8 cellular contexts compared by ENCODE assay signal in the genomic region with DNA sequence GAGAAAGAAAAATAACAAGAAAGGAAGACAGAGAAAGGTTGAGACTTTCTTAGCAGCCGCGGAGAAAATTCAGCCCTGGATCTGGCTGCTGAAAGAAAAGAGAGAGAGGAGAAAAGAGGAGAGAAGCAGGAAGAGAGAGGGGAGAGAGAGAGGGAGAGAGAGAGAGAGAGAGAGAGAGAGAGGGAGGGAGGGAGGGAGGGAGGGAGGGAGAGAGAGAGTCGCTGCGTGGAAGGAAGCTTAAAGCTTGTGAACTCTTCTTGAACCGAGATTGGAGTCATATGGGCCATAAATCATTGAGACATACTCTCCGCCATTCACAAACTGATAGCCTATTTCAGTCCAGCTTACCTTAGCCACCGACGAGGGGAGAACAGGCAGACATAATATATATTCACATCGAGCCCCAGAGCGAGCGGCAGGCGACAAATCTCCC. TPM values are rescaled to one million over a fixed set of nuclear protein-coding genes. Genes with fewer than 3 reads are reported as not detected.
A peak's percentile ranks its signal among the peaks of the same experiment; 100 is the strongest.
DNase-seq lines count a peak whose midpoint lies in the region; ATAC-seq, FAIRE-seq and TF ChIP-seq lines count a peak whose summit lies in the region.

No MANE protein-coding gene starts in this region.

- H3K9me3 ChIP-seq in astrocyte (ENCODE audit: insufficient read depth, low read depth, low read length) (no peaks in the 10 kb centered on the region), right lobe of liver (no peaks in the 10 kb centered on the region), uterus (no peaks in the 10 kb centered on the region)

- H3K4me2 ChIP-seq in astrocyte (ENCODE audit: low read length): peak overlapping the region; percentile 88

- H3K36me3 ChIP-seq in astrocyte (ENCODE audit: insufficient read depth, low read length) (no peaks in the 10 kb centered on the region), right lobe of liver (no peaks in the 10 kb centered on the region), uterus (no peaks in the 10 kb centered on the region)

- DNase-seq in ELF-1 (ENCODE audit: low read depth, low spot score) (peak; percentile 54), NCI-H1436 treated with DMSO at 0.1 percent for 48 hours (lab: John Stamatoyannopoulos, UW) (peak; percentile 76), astrocyte (ENCODE audit: low read depth) (peak; percentile 99), right lobe of liver (no peak), uterus (peak in 1 of 2 donors; percentile 45), GM19238 (ENCODE audit: insufficient read length, low spot score) (no peak)
- no peak for DNase-seq in effector CD4-positive, alpha-beta T cell

- no peak overlapping the region for H3K27ac Mint-ChIP-seq in astrocyte (ENCODE audit: unreplicated experiment)

- TF ChIP-seq POLR2A in right lobe of liver (IDR thresholded peaks at IDR 0.05) (no peak), uterus (IDR thresholded peaks at IDR 0.05) (no peak)

- H3K36me3 Mint-ChIP-seq in astrocyte (ENCODE audit: low read depth, unreplicated experiment): peaks cover 5% of the 10 kb centered on the region

- peaks cover 2% of the 10 kb centered on the region for H3K4me1 Mint-ChIP-seq in astrocyte (ENCODE audit: low read depth, unreplicated experiment)

- WGBS in right lobe of liver (ENCODE audit: insufficient coverage, low coverage, low lambda C conversion rate, missing lambda C conversion rate): 6% methylated on average over 12 of the region's 12 CpGs

- no peak for FAIRE-seq in astrocyte (lab: Jason Lieb, UNC)

- peak overlapping the region; percentile 80 for H3K27ac ChIP-seq in astrocyte (ENCODE audit: low read depth, low read length)
- peak overlapping the region in 2 of 3 donors; percentile 16 to 27 for H3K27ac ChIP-seq in right lobe of liver
- peak overlapping the region; percentile 67 to 86 for H3K27ac ChIP-seq in uterus

- peak in 3 of 4 donors; percentile 18 to 48 (median 36) for ATAC-seq in right lobe of liver
- ATAC-seq in GM21786 (IDR thresholded peaks at IDR 0.05; ENCODE audit: unreplicated experiment): no peak

- H3K27me3 ChIP-seq in astrocyte (ENCODE audit: insufficient read depth, low read length) (peaks cover 70% of the 10 kb centered on the region), right lobe of liver (peaks cover 0 to 6% of the 10 kb centered on the region in 2 donors), uterus (no peaks in the 10 kb centered on the region)

- TF ChIP-seq CTCF in astrocyte (IDR thresholded peaks at IDR 0.05; ENCODE audit: insufficient read depth, low read depth, low read length): no peak
- TF ChIP-seq CTCF in right lobe of liver (IDR thresholded peaks at IDR 0.05): no peak
- peak; percentile 8 to 65 (median 20) for TF ChIP-seq CTCF in uterus (IDR thresholded peaks at IDR 0.05)

- intact Hi-C loops in right lobe of liver (cut with DNase I): no loop called here
- intact Hi-C loops in uterus (cut with DNase I; ENCODE audit: low total_unique reads): no loop called here

- no peak overlapping the region for H2AFZ ChIP-seq in astrocyte (ENCODE audit: low read depth, low read length)

- H3K4me3 ChIP-seq in astrocyte (ENCODE audit: insufficient read depth, low read depth, low read length): peak overlapping the region; percentile 63
- no peak overlapping the region for H3K4me3 ChIP-seq in right lobe of liver
- peak overlapping the region; percentile 35 to 40 for H3K4me3 ChIP-seq in uterus

- H4K20me1 ChIP-seq in astrocyte (ENCODE audit: insufficient read depth, low read length): no peaks in the 10 kb centered on the region

- peaks cover 47% of the 10 kb centered on the region for H3K4me1 ChIP-seq in astrocyte (ENCODE audit: insufficient read depth, low read length)
- H3K4me1 ChIP-seq in right lobe of liver: no peaks in the 10 kb centered on the region
- peaks cover 3 to 8% of the 10 kb centered on the region in 2 donors for H3K4me1 ChIP-seq in uterus

- H3K4me3 Mint-ChIP-seq in astrocyte (ENCODE audit: unreplicated experiment): no peak overlapping the region

- peak overlapping the region; percentile 83 for H3K9ac ChIP-seq in astrocyte (ENCODE audit: low read length)

- H3K9me3 Mint-ChIP-seq in astrocyte (ENCODE audit: unreplicated experiment): peaks cover 15% of the 10 kb centered on the region

- peaks cover 86% of the 10 kb centered on the region for H3K79me2 ChIP-seq in astrocyte (ENCODE audit: insufficient read depth, low read length)

- H3K27me3 Mint-ChIP-seq in astrocyte (ENCODE audit: low read depth, unreplicated experiment): peaks cover 88% of the 10 kb centered on the region

RNA-seq across cellular contexts. Expression of a gene that starts 10.3 kb away (rescaled TPM):
- total RNA-seq in astrocyte (0.41 and 1.8 TPM in 2 replicates), right lobe of liver (1 to 10 TPM; 1.1 to 1.9 (median 1.5) TPM), uterus (10 to 100 TPM in 3 of 4 donors, 1 to 10 TPM in 1; 4.6 to 24.4 (median 17.4) TPM)

RNA-seq across cellular contexts. Expression of a gene that starts 23.0 kb away (rescaled TPM):
- not detected in 2 replicates for total RNA-seq in astrocyte
- total RNA-seq in right lobe of liver: 1 to 10 TPM in 1 of 6 experiments, under 1 TPM in 5; 0.31 to 1.1 (median 0.68) TPM
- 1 to 10 TPM in 2 of 4 donors, under 1 TPM in 1, not detected in 1; 0.88 to 6.9 (median 5.5) TPM for total RNA-seq in uterus

RNA-seq across cellular contexts. Expression of a gene that starts 24.4 kb away (rescaled TPM):
- total RNA-seq in astrocyte (not detected in 2 replicates), right lobe of liver (not detected), uterus (not detected)

RNA-seq across cellular contexts. Expression of a gene that starts 34.8 kb away (rescaled TPM):
- total RNA-seq in astrocyte (not detected in 2 replicates), right lobe of liver (1 to 10 TPM in 5 of 6 experiments, under 1 TPM in 1; 0.99 to 3.2 (median 2.6) TPM), uterus (10 to 100 TPM; 10.6 to 30.0 (median 18.0) TPM)

RNA-seq across cellular contexts. Expression of a gene that starts 38.4 kb away (rescaled TPM):
- not detected in 2 replicates for total RNA-seq in astrocyte
- under 1 TPM in 5 of 6 experiments, not detected in 1; 0.11 to 0.29 (median 0.19) TPM for total RNA-seq in right lobe of liver
- 1 to 10 TPM in 1 of 4 donors, under 1 TPM in 2, not detected in 1; 0.55 to 2.5 (median 0.59) TPM for total RNA-seq in uterus

Comparison
In these comparisons a context has a peak if more than half of its experiments do, and no peak if none do; other contexts are left out.
1. DNase-seq: peak in ELF-1 (single experiment), NCI-H1436 treated with DMSO at 0.1 percent for 48 hours (single experiment) and astrocyte (single experiment); none in right lobe of liver (0 of 3), GM19238 (single experiment) and effector CD4-positive, alpha-beta T cell (single experiment).
2. H3K27ac ChIP-seq: peak in every context shown above with its lines; median percentile 80 in astrocyte; 76 in uterus; 22 in right lobe of liver.
3. H3K4me3 ChIP-seq: peak in astrocyte (single experiment) and uterus (2 of 2); none in right lobe of liver (0 of 3).
4. CTCF ChIP-seq: peak in uterus (4 of 4); none in astrocyte (single experiment) and right lobe of liver (0 of 4).